ENCODE assay signal across 8 cellular contexts in the genomic region with DNA sequence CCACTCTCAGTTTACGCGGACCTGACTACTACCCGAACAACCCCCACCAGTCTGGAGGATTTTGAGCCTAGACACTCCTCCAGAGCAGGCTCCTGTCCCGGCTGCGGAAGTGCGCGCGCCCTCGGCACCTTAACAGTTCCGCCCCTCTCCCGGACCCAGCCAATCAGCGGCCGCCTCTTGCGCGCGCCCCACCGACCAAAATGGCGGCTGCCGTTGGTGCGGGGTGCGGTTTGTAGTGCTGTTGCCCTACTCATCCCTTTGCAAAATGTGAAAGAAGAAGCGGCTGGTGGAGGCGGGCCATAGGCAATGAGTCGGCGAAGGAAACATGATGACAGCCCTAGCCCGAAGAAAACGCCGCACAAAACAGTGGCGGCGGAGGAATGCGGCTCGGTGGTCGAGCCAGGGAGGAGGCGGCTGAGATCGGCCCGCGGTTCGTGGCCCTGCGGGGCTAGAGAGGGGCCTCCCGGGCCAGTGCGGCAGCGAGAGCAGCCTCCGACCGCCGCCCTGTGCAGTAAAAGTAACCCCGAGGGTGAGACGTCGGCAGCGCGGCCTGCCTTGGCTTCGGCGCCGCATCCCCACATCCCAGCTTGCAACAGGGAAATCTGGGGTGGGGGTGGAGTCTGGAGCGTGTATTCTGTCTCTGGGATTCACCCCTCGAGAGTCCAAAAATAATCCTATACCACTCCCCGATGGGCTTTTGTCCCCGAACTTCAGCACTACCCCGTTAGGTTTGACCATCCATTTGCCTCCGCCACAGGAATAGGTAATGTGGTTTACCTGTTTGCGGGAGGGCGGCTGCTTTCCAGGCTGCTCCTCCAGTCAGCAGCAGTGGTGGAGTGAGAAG. TPM values are rescaled to one million over a fixed set of nuclear protein-coding genes. Genes with fewer than 3 reads are reported as not detected.
DNase-seq lines count a peak whose midpoint lies in the region; ATAC-seq and TF ChIP-seq lines count a peak whose summit lies in the region.

Gene ETAA1, plus strand, starts transcription at position 191 of the 844 bp plus-strand sequence. Its CDS starts 116 bp downstream, at position 307.

- peaks cover 9% of the 10 kb centered on the region for H3K36me3 Mint-ChIP-seq in activated CD4-positive, alpha-beta T cell treated with anti-CD3 and anti-CD28 coated beads, Interleukin-2, amount 10 ng/mL, durations not matched to agents 7 days and 5 days (ENCODE audit: low read depth)

- H3K27ac Mint-ChIP-seq in activated CD4-positive, alpha-beta T cell treated with anti-CD3 and anti-CD28 coated beads, Interleukin-2, amount 10 ng/mL, durations not matched to agents 7 days and 5 days = peak within 1 kb of the TSS; percentile 99

- H3K27ac ChIP-seq in coronary artery (peak within 1 kb of the TSS; percentile 90 to 97), layer of hippocampus (ENCODE audit: low read depth, low read length) (peak within 1 kb of the TSS; percentile 83)

- peak within 1 kb of the TSS; percentile 96 for H3K4me3 Mint-ChIP-seq in activated CD4-positive, alpha-beta T cell treated with anti-CD3 and anti-CD28 coated beads, Interleukin-2, amount 10 ng/mL, durations not matched to agents 7 days and 5 days

- CTCF ChIA-PET in activated CD4-positive, alpha-beta T cell treated with anti-CD3 and anti-CD28 coated beads, Interleukin-2, amount 10 ng/mL, durations not matched to agents 7 days and 5 days (lab: Charles Lee) = no interaction called here

- POLR2A ChIA-PET in activated CD4-positive, alpha-beta T cell treated with anti-CD3 and anti-CD28 coated beads, Interleukin-2, amount 10 ng/mL, durations not matched to agents 7 days and 5 days (lab: Charles Lee) = no interaction called here

- H3K27me3 Mint-ChIP-seq in activated CD4-positive, alpha-beta T cell treated with anti-CD3 and anti-CD28 coated beads, Interleukin-2, amount 10 ng/mL, durations not matched to agents 7 days and 5 days = no peaks in the 10 kb centered on the region

- peak within 1 kb of the TSS; percentile 97 for H3K4me3 ChIP-seq in coronary artery

- DNase-seq in Ammon's horn (ENCODE audit: low spot score) (peak; percentile 96), GM19238 (ENCODE audit: insufficient read length, low spot score) (peak; percentile 88), NCI-H526 (lab: John Stamatoyannopoulos, UW) (peak; percentile 76 to 96), coronary artery (ENCODE audit: low spot score) (peak; percentile 93)
- DNase-seq in activated CD4-positive, alpha-beta T cell treated with anti-CD3 and anti-CD28 coated beads, Interleukin-2, amount 10 ng/mL, durations not matched to agents 7 days and 5 days = peak; percentile 93
- DNase-seq in stimulated activated CD4-positive, alpha-beta T cell treated with anti-CD3 and anti-CD28 coated beads, Interleukin-1b, Interleukin-23, amount 100 ng/mL, for 4 hours (ENCODE audit: low read depth in 2 of 2) = peak; percentile 88 to 91

- H3K27me3 ChIP-seq in layer of hippocampus (ENCODE audit: control insufficient read depth, insufficient read depth, low read length) = no peaks in the 10 kb centered on the region

- peak; percentile 100 for ATAC-seq in HG03442 (IDR thresholded peaks at IDR 0.05; ENCODE audit: unreplicated experiment)

- no peak for TF ChIP-seq CTCF in coronary artery (IDR thresholded peaks at IDR 0.05)

- H3K4me1 Mint-ChIP-seq in activated CD4-positive, alpha-beta T cell treated with anti-CD3 and anti-CD28 coated beads, Interleukin-2, amount 10 ng/mL, durations not matched to agents 7 days and 5 days = peaks cover 23% of the 10 kb centered on the region

- no peaks in the 10 kb centered on the region for H3K9me3 Mint-ChIP-seq in activated CD4-positive, alpha-beta T cell treated with anti-CD3 and anti-CD28 coated beads, Interleukin-2, amount 10 ng/mL, durations not matched to agents 7 days and 5 days

RNA-seq across cellular contexts. Expression of gene ETAA1, which starts in this region (rescaled TPM):
- total RNA-seq in activated CD4-positive, alpha-beta T cell treated with anti-CD3 and anti-CD28 coated beads, Interleukin-2, amount 10 ng/mL, durations not matched to agents 7 days and 5 days = 10 to 100 TPM; 11.1 to 12.6 TPM

Comparison
In these comparisons a context has a peak if more than half of its experiments do, and no peak if none do; other contexts are left out.
1. Peak in every context shown above with its lines: DNase-seq, ATAC-seq, H3K4me3 ChIP-seq and H3K27ac ChIP-seq.